ENCODE assay signal across 1 cellular context in genomic region chr6:21987501-21987957, GRCh38.
TF ChIP-seq lines count a peak whose summit lies in the region.

No MANE protein-coding gene starts in this region.

TF ChIP-seq in K562, 482 proteins besides CTCF, POLR2A, EP300 and RAD21 (continued from another document and continues in another):
- TF ChIP-seq, protein P1, sequence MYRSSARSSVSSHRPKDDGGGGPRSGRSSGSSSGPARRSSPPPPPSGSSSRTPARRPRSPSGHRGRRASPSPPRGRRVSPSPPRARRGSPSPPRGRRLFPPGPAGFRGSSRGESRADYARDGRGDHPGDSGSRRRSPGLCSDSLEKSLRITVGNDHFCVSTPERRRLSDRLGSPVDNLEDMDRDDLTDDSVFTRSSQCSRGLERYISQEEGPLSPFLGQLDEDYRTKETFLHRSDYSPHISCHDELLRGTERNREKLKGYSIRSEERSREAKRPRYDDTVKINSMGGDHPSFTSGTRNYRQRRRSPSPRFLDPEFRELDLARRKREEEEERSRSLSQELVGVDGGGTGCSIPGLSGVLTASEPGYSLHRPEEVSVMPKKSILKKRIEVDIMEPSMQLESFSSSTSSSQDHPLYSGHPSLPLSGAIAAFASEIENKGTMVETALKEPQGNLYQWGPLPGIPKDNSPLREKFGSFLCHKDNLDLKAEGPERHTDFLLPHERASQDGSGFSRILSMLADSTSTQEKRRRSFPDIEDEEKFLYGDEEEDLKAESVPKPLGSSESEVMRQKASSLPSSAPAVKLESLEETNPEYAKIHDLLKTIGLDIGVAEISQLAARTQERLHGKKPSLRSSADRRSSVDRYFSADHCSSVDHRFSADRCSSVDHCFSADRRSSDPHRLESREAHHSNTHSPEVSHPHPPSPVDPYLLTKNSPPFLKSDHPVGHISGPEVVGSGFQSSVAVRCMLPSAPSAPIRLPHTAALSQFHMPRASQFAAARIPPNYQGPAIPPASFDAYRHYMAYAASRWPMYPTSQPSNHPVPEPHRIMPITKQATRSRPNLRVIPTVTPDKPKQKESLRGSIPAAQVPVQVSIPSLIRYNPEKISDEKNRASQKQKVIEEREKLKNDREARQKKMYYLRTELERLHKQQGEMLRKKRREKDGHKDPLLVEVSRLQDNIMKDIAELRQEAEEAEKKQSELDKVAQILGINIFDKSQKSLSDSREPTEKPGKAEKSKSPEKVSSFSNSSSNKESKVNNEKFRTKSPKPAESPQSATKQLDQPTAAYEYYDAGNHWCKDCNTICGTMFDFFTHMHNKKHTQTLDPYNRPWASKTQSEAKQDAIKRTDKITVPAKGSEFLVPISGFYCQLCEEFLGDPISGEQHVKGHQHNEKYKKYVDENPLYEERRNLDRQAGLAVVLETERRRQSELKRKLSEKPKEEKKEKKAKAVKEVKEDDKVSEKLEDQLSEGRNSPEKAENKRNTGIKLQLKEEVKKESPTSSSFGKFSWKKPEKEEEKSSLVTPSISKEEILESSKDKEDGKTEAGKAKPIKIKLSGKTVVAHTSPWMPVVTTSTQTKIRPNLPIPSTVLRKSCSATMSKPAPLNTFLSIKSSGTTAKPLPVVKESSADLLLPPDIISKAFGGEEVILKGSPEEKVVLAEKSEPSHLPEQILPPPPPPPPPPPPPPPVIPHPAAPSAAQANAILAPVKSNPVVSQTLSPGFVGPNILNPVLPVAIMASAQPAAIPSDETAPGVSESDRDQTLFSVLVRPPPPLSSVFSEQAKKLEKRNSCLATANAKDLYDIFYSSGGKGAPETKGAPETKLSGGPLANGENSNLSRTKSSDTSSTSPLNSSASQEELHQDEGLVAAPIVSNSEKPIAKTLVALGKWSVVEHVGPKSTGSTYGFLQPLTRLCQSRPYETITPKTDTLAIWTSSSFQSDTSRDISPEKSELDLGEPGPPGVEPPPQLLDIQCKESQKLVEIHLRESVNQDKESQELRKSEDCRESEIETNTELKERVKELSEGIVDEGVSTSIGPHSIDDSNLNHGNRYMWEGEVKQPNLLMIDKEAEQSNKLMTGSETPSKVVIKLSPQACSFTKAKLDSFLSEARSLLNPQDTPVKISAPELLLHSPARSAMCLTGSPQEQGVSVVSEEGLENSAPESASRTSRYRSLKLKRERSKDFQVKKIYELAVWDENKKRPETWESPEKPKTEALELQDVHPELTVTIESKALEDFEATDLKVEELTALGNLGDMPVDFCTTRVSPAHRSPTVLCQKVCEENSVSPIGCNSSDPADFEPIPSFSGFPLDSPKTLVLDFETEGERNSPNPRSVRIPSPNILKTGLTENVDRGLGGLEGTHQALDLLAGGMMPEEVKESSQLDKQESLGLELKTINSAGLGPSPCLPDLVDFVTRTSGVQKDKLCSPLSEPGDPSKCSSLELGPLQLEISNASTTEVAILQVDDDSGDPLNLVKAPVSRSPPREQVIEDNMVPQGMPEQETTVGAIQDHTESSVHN (IDR thresholded peaks at IDR 0.05; ENCODE audit: borderline replicate concordance in 1 of 2, low read depth in 1 of 2), result no peak
- no peak for TF ChIP-seq PTRF (tag; IDR thresholded peaks at IDR 0.05)
- TF ChIP-seq, protein P2, sequence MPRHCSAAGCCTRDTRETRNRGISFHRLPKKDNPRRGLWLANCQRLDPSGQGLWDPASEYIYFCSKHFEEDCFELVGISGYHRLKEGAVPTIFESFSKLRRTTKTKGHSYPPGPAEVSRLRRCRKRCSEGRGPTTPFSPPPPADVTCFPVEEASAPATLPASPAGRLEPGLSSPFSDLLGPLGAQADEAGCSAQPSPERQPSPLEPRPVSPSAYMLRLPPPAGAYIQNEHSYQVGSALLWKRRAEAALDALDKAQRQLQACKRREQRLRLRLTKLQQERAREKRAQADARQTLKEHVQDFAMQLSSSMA (CRISPR knock-in tag; IDR thresholded peaks at IDR 0.05), result no peak
- no peak for TF ChIP-seq HDAC3 (IDR thresholded peaks at IDR 0.05; ENCODE audit: borderline replicate concordance, partially characterized antibody)
- no peak for TF ChIP-seq HIVEP1 (CRISPR knock-in tag; IDR thresholded peaks at IDR 0.05)
- TF ChIP-seq ZBTB1 (CRISPR knock-in tag; IDR thresholded peaks at IDR 0.05; ENCODE audit: borderline replicate concordance, low read depth), result no peak
- TF ChIP-seq, protein P3, sequence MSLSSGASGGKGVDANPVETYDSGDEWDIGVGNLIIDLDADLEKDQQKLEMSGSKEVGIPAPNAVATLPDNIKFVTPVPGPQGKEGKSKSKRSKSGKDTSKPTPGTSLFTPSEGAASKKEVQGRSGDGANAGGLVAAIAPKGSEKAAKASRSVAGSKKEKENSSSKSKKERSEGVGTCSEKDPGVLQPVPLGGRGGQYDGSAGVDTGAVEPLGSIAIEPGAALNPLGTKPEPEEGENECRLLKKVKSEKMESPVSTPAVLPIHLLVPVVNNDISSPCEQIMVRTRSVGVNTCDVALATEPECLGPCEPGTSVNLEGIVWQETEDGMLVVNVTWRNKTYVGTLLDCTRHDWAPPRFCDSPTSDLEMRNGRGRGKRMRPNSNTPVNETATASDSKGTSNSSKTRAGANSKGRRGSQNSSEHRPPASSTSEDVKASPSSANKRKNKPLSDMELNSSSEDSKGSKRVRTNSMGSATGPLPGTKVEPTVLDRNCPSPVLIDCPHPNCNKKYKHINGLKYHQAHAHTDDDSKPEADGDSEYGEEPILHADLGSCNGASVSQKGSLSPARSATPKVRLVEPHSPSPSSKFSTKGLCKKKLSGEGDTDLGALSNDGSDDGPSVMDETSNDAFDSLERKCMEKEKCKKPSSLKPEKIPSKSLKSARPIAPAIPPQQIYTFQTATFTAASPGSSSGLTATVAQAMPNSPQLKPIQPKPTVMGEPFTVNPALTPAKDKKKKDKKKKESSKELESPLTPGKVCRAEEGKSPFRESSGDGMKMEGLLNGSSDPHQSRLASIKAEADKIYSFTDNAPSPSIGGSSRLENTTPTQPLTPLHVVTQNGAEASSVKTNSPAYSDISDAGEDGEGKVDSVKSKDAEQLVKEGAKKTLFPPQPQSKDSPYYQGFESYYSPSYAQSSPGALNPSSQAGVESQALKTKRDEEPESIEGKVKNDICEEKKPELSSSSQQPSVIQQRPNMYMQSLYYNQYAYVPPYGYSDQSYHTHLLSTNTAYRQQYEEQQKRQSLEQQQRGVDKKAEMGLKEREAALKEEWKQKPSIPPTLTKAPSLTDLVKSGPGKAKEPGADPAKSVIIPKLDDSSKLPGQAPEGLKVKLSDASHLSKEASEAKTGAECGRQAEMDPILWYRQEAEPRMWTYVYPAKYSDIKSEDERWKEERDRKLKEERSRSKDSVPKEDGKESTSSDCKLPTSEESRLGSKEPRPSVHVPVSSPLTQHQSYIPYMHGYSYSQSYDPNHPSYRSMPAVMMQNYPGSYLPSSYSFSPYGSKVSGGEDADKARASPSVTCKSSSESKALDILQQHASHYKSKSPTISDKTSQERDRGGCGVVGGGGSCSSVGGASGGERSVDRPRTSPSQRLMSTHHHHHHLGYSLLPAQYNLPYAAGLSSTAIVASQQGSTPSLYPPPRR (CRISPR knock-in tag; IDR thresholded peaks at IDR 0.05; ENCODE audit: borderline replicate concordance), result no peak
- no peak for TF ChIP-seq PURB (CRISPR knock-in tag; IDR thresholded peaks at IDR 0.05; ENCODE audit: low read depth)
- TF ChIP-seq ZNF644 (tag; IDR thresholded peaks at IDR 0.05; ENCODE audit: low read depth), result peak; percentile 54; the same call in 1 of the 2 replicates
- TF ChIP-seq ASH1L (IDR thresholded peaks at IDR 0.05; ENCODE audit: borderline replicate concordance, low read depth, partially characterized antibody), result peak; percentile 10
- TF ChIP-seq TSHZ1 (CRISPR knock-in tag; IDR thresholded peaks at IDR 0.05), result no peak
- TF ChIP-seq NR2C1 (IDR thresholded peaks at IDR 0.05), result peak; percentile 60
- peak; percentile 61; the same call in 1 of the 2 replicates for TF ChIP-seq NR2C1 (tag; IDR thresholded peaks at IDR 0.05)
- no peak for TF ChIP-seq ERF (CRISPR knock-in tag; IDR thresholded peaks at IDR 0.05)
- TF ChIP-seq CBX3 (IDR thresholded peaks at IDR 0.05; ENCODE audit: borderline replicate concordance in 1 of 2, low read length in 2 of 2), result peak in 1 of 2 experiments; percentile 88; a peak in 2 of 3 replicates
- no peak for TF ChIP-seq CEBPZ (IDR thresholded peaks at IDR 0.05; ENCODE audit: borderline replicate concordance, low read depth, low read length)
- no peak for TF ChIP-seq SFPQ (IDR thresholded peaks at IDR 0.05; ENCODE audit: low read depth, low read length)
- no peak for TF ChIP-seq DDX20 (tag; IDR thresholded peaks at IDR 0.05; ENCODE audit: low read depth)
- TF ChIP-seq ELK3 (CRISPR knock-in tag; IDR thresholded peaks at IDR 0.05), result no peak
- no peak for TF ChIP-seq ELF4 (CRISPR knock-in tag; IDR thresholded peaks at IDR 0.05)
- TF ChIP-seq, protein P4, sequence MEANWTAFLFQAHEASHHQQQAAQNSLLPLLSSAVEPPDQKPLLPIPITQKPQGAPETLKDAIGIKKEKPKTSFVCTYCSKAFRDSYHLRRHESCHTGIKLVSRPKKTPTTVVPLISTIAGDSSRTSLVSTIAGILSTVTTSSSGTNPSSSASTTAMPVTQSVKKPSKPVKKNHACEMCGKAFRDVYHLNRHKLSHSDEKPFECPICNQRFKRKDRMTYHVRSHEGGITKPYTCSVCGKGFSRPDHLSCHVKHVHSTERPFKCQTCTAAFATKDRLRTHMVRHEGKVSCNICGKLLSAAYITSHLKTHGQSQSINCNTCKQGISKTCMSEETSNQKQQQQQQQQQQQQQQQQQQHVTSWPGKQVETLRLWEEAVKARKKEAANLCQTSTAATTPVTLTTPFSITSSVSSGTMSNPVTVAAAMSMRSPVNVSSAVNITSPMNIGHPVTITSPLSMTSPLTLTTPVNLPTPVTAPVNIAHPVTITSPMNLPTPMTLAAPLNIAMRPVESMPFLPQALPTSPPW (CRISPR knock-in tag; IDR thresholded peaks at IDR 0.05), result no peak; the same call in 1 of the 2 replicates
- TF ChIP-seq ZBTB7A (IDR thresholded peaks at IDR 0.05; ENCODE audit: borderline replicate concordance, control insufficient read depth, low read depth, low read length), result no peak
- TF ChIP-seq CBFA2T2 (conservative IDR thresholded peaks at IDR 0.05), result peak; percentile 69
